In the genomic region with DNA sequence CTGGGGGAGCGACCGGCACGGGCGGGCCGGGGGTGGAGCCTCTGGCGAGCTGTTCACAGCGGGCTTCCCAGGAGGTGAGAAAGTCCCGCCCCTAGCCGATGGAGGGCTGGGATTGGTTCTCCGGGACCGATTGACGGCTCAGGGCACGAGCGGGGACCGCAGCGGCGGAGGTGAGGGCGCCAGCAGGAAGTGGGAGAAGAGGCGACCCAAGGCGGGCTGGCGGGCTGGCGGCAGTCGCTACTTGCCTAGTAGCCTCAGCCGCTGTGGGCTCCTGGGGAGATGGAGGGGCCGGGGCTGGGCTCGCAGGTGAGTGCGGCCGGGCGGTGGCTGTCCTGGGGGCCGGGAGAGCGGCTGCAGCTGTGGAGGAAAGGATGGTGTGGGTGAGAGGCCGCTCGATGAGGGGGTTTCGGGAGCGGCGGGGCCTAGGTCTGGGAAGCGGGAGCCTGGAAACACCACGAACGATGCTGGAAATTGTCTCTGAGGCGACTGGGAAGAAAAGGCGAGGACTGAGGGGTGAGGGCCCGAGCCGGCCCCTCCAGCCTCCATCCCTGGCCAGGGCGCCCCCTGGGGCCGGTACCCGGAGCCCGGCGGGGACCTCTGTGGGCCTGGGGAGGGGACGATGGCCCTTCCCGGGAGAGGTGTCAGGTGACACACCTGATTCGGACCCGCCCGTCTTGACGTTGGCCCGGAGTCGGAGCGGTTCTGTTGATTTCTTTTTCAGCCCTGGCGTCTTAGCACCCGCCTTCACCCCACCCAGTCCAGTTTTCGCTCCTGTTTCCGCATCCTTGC, we compare ENCODE assay signal across 1 cellular context.
TF ChIP-seq lines count a peak whose summit lies in the region.

A gene with protein sequence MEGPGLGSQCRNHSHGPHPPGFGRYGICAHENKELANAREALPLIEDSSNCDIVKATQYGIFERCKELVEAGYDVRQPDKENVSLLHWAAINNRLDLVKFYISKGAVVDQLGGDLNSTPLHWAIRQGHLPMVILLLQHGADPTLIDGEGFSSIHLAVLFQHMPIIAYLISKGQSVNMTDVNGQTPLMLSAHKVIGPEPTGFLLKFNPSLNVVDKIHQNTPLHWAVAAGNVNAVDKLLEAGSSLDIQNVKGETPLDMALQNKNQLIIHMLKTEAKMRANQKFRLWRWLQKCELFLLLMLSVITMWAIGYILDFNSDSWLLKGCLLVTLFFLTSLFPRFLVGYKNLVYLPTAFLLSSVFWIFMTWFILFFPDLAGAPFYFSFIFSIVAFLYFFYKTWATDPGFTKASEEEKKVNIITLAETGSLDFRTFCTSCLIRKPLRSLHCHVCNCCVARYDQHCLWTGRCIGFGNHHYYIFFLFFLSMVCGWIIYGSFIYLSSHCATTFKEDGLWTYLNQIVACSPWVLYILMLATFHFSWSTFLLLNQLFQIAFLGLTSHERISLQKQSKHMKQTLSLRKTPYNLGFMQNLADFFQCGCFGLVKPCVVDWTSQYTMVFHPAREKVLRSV (plus strand): TSS at position 198 of the 789 bp plus-strand sequence. CDS start 82 bp downstream, at position 280.

TF ChIP-seq in K562, 482 proteins besides CTCF, POLR2A, EP300 and RAD21 (continued from another document and continues in another):
- TF ChIP-seq, protein P1, sequence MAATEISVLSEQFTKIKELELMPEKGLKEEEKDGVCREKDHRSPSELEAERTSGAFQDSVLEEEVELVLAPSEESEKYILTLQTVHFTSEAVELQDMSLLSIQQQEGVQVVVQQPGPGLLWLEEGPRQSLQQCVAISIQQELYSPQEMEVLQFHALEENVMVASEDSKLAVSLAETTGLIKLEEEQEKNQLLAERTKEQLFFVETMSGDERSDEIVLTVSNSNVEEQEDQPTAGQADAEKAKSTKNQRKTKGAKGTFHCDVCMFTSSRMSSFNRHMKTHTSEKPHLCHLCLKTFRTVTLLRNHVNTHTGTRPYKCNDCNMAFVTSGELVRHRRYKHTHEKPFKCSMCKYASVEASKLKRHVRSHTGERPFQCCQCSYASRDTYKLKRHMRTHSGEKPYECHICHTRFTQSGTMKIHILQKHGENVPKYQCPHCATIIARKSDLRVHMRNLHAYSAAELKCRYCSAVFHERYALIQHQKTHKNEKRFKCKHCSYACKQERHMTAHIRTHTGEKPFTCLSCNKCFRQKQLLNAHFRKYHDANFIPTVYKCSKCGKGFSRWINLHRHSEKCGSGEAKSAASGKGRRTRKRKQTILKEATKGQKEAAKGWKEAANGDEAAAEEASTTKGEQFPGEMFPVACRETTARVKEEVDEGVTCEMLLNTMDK (IDR thresholded peaks at IDR 0.05; ENCODE audit: borderline replicate concordance, insufficient read depth, low read depth, low read length, poor library complexity, severe bottlenecking), result peak; percentile 97
- TF ChIP-seq RB1 (IDR thresholded peaks at IDR 0.05; ENCODE audit: low read depth) (peak; percentile 18; the same call in 1 of the 2 replicates), SMARCC2 (IDR thresholded peaks at IDR 0.05; ENCODE audit: low read depth) (no peak), CXXC5 (CRISPR knock-in tag; IDR thresholded peaks at IDR 0.05) (peak; percentile 71), MIER1 (IDR thresholded peaks at IDR 0.05; ENCODE audit: low read depth) (no peak), CBFB (CRISPR knock-in tag; IDR thresholded peaks at IDR 0.05) (no peak), ZFX (CRISPR knock-in tag; IDR thresholded peaks at IDR 0.05) (peak; percentile 82), GABPB2 (CRISPR knock-in tag; conservative IDR thresholded peaks at IDR 0.05) (no peak), SRSF7 (optimal IDR thresholded peaks at IDR 0.05; ENCODE audit: low read depth, low read length) (no peak), MTA3 (IDR thresholded peaks at IDR 0.05; ENCODE audit: borderline replicate concordance) (no peak), NONO (IDR thresholded peaks at IDR 0.05; ENCODE audit: low read depth in 2 of 2, low read length in 1 of 2) (no peak), RHOXF2B (CRISPR knock-in tag; conservative IDR thresholded peaks at IDR 0.05) (no peak), EP400 (IDR thresholded peaks at IDR 0.05) (peak; percentile 45; the same call in 1 of the 2 replicates), U2AF1 (optimal IDR thresholded peaks at IDR 0.05; ENCODE audit: low read depth, low read length) (no peak), RBBP5 (IDR thresholded peaks at IDR 0.05; ENCODE audit: borderline replicate concordance, insufficient read depth, low read length, poor library complexity, severe bottlenecking) (peak; percentile 64), TRIM24 (IDR thresholded peaks at IDR 0.05) (no peak), CREM (IDR thresholded peaks at IDR 0.05; ENCODE audit: low read depth) (peak; percentile 49; the same call in 1 of the 2 replicates), RBM17 (IDR thresholded peaks at IDR 0.05; ENCODE audit: borderline replicate concordance, low read depth, low read length) (no peak), DACH1 (IDR thresholded peaks at IDR 0.05; ENCODE audit: partially characterized antibody) (no peak), KDM1A (IDR thresholded peaks at IDR 0.05) (peak; percentile 57 to 65; a peak in 3 of 4 replicates), ZNF324 (CRISPR knock-in tag; IDR thresholded peaks at IDR 0.05) (no peak), HIVEP1 (CRISPR knock-in tag; IDR thresholded peaks at IDR 0.05) (no peak), CHD1 (IDR thresholded peaks at IDR 0.05; ENCODE audit: low read length) (no peak), FOXA1 (IDR thresholded peaks at IDR 0.05; ENCODE audit: borderline replicate concordance) (no peak), SRSF3 (IDR thresholded peaks at IDR 0.05; ENCODE audit: insufficient read depth, low read length) (no peak), NR3C1 (CRISPR knock-in tag; IDR thresholded peaks at IDR 0.05) (no peak), ELF4 (CRISPR knock-in tag; IDR thresholded peaks at IDR 0.05) (no peak), SMC3 (conservative IDR thresholded peaks at IDR 0.05; ENCODE audit: insufficient read depth, low read depth, low read length) (no peak), ZNF445 (CRISPR knock-in tag; IDR thresholded peaks at IDR 0.05; ENCODE audit: low read depth) (no peak), EHMT2 (IDR thresholded peaks at IDR 0.05) (no peak), ZBTB7A (IDR thresholded peaks at IDR 0.05; ENCODE audit: borderline replicate concordance, control insufficient read depth, low read depth, low read length) (peak; percentile 87; the same call in 1 of the 2 replicates), ERF (CRISPR knock-in tag; IDR thresholded peaks at IDR 0.05) (no peak), KDM4B (IDR thresholded peaks at IDR 0.05; ENCODE audit: borderline replicate concordance in 2 of 2, low read depth in 1 of 2) (no peak), TBP (optimal IDR thresholded peaks at IDR 0.05; ENCODE audit: low read depth, low read length) (peak; percentile 37), HDAC2 (IDR thresholded peaks at IDR 0.05) (peak; percentile 80; the same call in 1 of the 2 replicates), ZNF696 (CRISPR knock-in tag; conservative IDR thresholded peaks at IDR 0.05) (no peak), ZNF282 (CRISPR knock-in tag; IDR thresholded peaks at IDR 0.05) (no peak), TFAM (CRISPR knock-in tag; conservative IDR thresholded peaks at IDR 0.05) (no peak)
- TF ChIP-seq, protein P2, sequence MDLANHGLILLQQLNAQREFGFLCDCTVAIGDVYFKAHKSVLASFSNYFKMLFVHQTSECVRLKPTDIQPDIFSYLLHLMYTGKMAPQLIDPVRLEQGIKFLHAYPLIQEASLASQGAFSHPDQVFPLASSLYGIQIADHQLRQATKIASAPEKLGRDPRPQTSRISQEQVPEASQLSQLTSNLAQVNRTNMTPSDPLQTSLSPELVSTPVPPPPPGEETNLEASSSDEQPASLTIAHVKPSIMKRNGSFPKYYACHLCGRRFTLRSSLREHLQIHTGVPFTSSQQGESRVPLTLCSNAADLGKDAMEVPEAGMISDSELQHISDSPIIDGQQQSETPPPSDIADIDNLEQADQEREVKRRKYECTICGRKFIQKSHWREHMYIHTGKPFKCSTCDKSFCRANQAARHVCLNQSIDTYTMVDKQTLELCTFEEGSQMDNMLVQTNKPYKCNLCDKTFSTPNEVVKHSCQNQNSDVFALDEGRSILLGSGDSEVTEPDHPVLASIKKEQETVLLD (IDR thresholded peaks at IDR 0.05), result no peak
- TF ChIP-seq, protein P3, sequence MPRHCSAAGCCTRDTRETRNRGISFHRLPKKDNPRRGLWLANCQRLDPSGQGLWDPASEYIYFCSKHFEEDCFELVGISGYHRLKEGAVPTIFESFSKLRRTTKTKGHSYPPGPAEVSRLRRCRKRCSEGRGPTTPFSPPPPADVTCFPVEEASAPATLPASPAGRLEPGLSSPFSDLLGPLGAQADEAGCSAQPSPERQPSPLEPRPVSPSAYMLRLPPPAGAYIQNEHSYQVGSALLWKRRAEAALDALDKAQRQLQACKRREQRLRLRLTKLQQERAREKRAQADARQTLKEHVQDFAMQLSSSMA (CRISPR knock-in tag; IDR thresholded peaks at IDR 0.05), result no peak
- TF ChIP-seq, protein P4, sequence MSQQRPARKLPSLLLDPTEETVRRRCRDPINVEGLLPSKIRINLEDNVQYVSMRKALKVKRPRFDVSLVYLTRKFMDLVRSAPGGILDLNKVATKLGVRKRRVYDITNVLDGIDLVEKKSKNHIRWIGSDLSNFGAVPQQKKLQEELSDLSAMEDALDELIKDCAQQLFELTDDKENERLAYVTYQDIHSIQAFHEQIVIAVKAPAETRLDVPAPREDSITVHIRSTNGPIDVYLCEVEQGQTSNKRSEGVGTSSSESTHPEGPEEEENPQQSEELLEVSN (IDR thresholded peaks at IDR 0.05; ENCODE audit: borderline replicate concordance in 1 of 2, extremely low read depth in 1 of 2, insufficient read depth in 1 of 2, insufficient read length in 1 of 2, low read depth in 1 of 2, low read length in 1 of 2, poor library complexity in 1 of 2, severe bottlenecking in 1 of 2), result peak in 1 of 2 experiments; percentile 54
- TF ChIP-seq, protein P5, sequence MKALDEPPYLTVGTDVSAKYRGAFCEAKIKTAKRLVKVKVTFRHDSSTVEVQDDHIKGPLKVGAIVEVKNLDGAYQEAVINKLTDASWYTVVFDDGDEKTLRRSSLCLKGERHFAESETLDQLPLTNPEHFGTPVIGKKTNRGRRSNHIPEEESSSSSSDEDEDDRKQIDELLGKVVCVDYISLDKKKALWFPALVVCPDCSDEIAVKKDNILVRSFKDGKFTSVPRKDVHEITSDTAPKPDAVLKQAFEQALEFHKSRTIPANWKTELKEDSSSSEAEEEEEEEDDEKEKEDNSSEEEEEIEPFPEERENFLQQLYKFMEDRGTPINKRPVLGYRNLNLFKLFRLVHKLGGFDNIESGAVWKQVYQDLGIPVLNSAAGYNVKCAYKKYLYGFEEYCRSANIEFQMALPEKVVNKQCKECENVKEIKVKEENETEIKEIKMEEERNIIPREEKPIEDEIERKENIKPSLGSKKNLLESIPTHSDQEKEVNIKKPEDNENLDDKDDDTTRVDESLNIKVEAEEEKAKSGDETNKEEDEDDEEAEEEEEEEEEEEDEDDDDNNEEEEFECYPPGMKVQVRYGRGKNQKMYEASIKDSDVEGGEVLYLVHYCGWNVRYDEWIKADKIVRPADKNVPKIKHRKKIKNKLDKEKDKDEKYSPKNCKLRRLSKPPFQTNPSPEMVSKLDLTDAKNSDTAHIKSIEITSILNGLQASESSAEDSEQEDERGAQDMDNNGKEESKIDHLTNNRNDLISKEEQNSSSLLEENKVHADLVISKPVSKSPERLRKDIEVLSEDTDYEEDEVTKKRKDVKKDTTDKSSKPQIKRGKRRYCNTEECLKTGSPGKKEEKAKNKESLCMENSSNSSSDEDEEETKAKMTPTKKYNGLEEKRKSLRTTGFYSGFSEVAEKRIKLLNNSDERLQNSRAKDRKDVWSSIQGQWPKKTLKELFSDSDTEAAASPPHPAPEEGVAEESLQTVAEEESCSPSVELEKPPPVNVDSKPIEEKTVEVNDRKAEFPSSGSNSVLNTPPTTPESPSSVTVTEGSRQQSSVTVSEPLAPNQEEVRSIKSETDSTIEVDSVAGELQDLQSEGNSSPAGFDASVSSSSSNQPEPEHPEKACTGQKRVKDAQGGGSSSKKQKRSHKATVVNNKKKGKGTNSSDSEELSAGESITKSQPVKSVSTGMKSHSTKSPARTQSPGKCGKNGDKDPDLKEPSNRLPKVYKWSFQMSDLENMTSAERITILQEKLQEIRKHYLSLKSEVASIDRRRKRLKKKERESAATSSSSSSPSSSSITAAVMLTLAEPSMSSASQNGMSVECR (CRISPR knock-in tag; IDR thresholded peaks at IDR 0.05), result no peak
- TF ChIP-seq, protein P6, sequence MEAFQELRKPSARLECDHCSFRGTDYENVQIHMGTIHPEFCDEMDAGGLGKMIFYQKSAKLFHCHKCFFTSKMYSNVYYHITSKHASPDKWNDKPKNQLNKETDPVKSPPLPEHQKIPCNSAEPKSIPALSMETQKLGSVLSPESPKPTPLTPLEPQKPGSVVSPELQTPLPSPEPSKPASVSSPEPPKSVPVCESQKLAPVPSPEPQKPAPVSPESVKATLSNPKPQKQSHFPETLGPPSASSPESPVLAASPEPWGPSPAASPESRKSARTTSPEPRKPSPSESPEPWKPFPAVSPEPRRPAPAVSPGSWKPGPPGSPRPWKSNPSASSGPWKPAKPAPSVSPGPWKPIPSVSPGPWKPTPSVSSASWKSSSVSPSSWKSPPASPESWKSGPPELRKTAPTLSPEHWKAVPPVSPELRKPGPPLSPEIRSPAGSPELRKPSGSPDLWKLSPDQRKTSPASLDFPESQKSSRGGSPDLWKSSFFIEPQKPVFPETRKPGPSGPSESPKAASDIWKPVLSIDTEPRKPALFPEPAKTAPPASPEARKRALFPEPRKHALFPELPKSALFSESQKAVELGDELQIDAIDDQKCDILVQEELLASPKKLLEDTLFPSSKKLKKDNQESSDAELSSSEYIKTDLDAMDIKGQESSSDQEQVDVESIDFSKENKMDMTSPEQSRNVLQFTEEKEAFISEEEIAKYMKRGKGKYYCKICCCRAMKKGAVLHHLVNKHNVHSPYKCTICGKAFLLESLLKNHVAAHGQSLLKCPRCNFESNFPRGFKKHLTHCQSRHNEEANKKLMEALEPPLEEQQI (IDR thresholded peaks at IDR 0.05), result no peak
